35 cellular contexts compared by ENCODE assay signal in genomic region chr5:107717816-107718215, GRCh38. TPM values are rescaled to one million over a fixed set of nuclear protein-coding genes. Genes with fewer than 3 reads are reported as not detected.
"Had no signal": no experiment of that assay in that cellular context is flagged by ENCODE, and none has a peak within 500 bp of the region (broad histone marks: within the 10 kb centered on the region; RNA-seq: fewer than 3 reads in every experiment).

No MANE protein-coding gene starts in this region.

- FAIRE-seq: astrocyte, bronchial epithelial cell had no signal

- H3K27ac ChIP-seq: adrenal gland, ascending aorta, body of pancreas, brain microvascular endothelial cell, breast epithelium, cardiac muscle cell had no signal

- H3K4me1 ChIP-seq: adrenal gland, ascending aorta, body of pancreas, breast epithelium had no signal

- H3K4me3 ChIP-seq: adrenal gland, ascending aorta, body of pancreas, breast epithelium, cardiac muscle cell had no signal

- H3K27me3 ChIP-seq: adrenal gland, ascending aorta, body of pancreas, brain microvascular endothelial cell, breast epithelium, cardiac muscle cell had no signal

- ATAC-seq: activated naive CD4-positive, alpha-beta T cell treated with anti-CD3 and anti-CD28 coated beads, Interleukin-2, amount 50 U/mL, for 72 hours; activated naive CD8-positive, alpha-beta T cell treated with anti-CD3 and anti-CD28 coated beads, Interleukin-2, amount 50 U/mL, for 24 hours; activated T-cell treated with anti-CD3 and anti-CD28 coated beads, Interleukin-2, amount 50 U/mL, for 4 hours; activated T-cell treated with anti-CD3 and anti-CD28 coated beads, Interleukin-2, amount 50 U/mL, for 72 hours; activated T-helper 17 cell treated with anti-CD3 and anti-CD28 coated beads, Interleukin-2, amount 50 U/mL, for 72 hours; body of pancreas had no signal

- DNase-seq: activated effector memory CD4-positive, alpha-beta T cell treated with anti-CD3 and anti-CD28 coated beads, Interleukin-2, amount 50 U/mL, for 16 hours; activated effector memory CD4-positive, alpha-beta T cell treated with Interleukin-2 at 50 U/mL for 16 hours; activated gamma-delta T cell; activated gamma-delta T cell treated with Interleukin-2 at 50 U/mL for 16 hours; activated naive CD4-positive, alpha-beta T cell; activated naive CD4-positive, alpha-beta T cell treated with anti-CD3 and anti-CD28 coated beads for 36 hours; activated naive CD4-positive, alpha-beta T cell treated with anti-CD3 and anti-CD28 coated beads, Interleukin-2, amount 10 ng/mL, durations not matched to agents 7 days and 5 days; activated naive CD4-positive, alpha-beta T cell treated with anti-CD3 and anti-CD28 coated beads, Interleukin-2, amount 50 U/mL, for 16 hours; activated naive CD4-positive, alpha-beta T cell treated with Interleukin-2 at 50 U/mL for 16 hours; activated naive CD8-positive, alpha-beta T cell treated with anti-CD3 and anti-CD28 coated beads for 36 hours; activated naive CD8-positive, alpha-beta T cell treated with anti-CD3 and anti-CD28 coated beads, Interleukin-2, amount 10 ng/mL, durations not matched to agents 7 days and 5 days; activated naive CD8-positive, alpha-beta T cell treated with anti-CD3 and anti-CD28 coated beads, Interleukin-2, amount 50 U/mL, for 24 hours; activated T-cell treated with anti-CD3 and anti-CD28 coated beads, Interleukin-2, amount 50 U/mL, for 24 hours; activated T-cell treated with anti-CD3 and anti-CD28 coated beads, Interleukin-2, amount 50 U/mL, for 4 hours; activated T-cell treated with anti-CD3 and anti-CD28 coated beads, Interleukin-2, amount 50 U/mL, for 48 hours; activated T-cell treated with anti-CD3 and anti-CD28 coated beads, Interleukin-2, amount 50 U/mL, for 72 hours; adrenal gland; amniotic stem cell; amygdala; anterior cingulate cortex; aorta; body of pancreas; brain microvascular endothelial cell; caudate nucleus; central memory CD4-positive, alpha-beta T cell; cerebellar nuclear complex had no signal

- H3K9me3 ChIP-seq: adrenal gland had no signal

- H3K36me3 ChIP-seq: adrenal gland, ascending aorta, brain microvascular endothelial cell, breast epithelium, cardiac muscle cell had no signal

RNA-seq across cellular contexts. Expression of gene EFNA5, which starts 47.1 kb away (rescaled TPM):
- total RNA-seq: activated naive CD4-positive, alpha-beta T cell treated with anti-CD3 and anti-CD28 coated beads for 36 hours; activated naive CD4-positive, alpha-beta T cell treated with anti-CD3 and anti-CD28 coated beads, Interleukin-2, amount 50 U/mL, for 72 hours; activated naive CD8-positive, alpha-beta T cell treated with anti-CD3 and anti-CD28 coated beads for 36 hours; activated naive CD8-positive, alpha-beta T cell treated with anti-CD3 and anti-CD28 coated beads, Interleukin-2, amount 10 ng/mL, durations not matched to agents 7 days and 5 days; activated T-helper 1 cell treated with anti-CD3 and anti-CD28 coated beads, Interleukin-12 subunit alpha, Interleukin-12 subunit beta, Interleukin-2, Interleukin-4 antibody, amounts not matched to agents 30 ng/mL and 10 ng/mL and 1 ng/mL, durations not matched to agents 14 hours and 24 hours and 36 hours; activated T-helper 17 cell treated with anti-CD3 and anti-CD28 coated beads, Interleukin-2, amount 50 U/mL, for 72 hours; activated T-helper 2 cell treated with anti-CD3 and anti-CD28 coated beads, Interferon-gamma antibody, Interleukin-2, Interleukin-4, amounts not matched to agents 10 μg/mL and 5 μg/mL and 100 μg/mL, durations not matched to agents 14 hours and 24 hours and 36 hours had no signal
